Comparison of ENCODE assay signal across 16 cellular contexts in the genomic region with DNA sequence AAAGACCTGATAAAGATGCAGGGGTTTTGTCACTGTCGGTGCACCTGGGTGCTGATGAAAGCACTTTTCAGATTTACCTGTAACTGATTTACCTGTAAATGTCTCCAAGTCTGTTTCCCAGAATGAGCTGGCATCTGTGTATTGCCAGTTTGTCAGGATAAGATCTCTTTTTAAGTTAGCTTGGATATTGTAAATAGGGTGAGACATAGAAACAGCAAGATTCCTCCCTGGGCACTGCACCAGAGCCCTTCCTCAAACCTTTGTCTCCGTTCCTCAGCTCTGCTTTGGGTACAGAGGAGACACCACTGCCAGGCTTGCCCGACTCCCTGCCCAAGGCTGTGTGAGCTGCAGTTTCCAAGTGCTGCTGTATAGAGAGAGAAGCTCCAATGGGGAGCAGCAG.
A peak's percentile ranks its signal among the peaks of the same experiment; 100 is the strongest.
DNase-seq lines count a peak whose midpoint lies in the region; TF ChIP-seq lines count a peak whose summit lies in the region.
"Had no signal": no experiment of that assay in that cellular context is flagged by ENCODE, and none has a peak within 500 bp of the region (broad histone marks: within the 10 kb centered on the region; RNA-seq: fewer than 3 reads in every experiment).

No MANE protein-coding gene starts in this region.

- H2BK5ac ChIP-seq in trophoblast cell (ENCODE audit: low read depth, low read length, poor library complexity): no peak overlapping the region

- H3K9ac ChIP-seq in trophoblast cell (ENCODE audit: low read length): no peak overlapping the region

- peak overlapping the region; percentile 1 for H4K91ac ChIP-seq in trophoblast cell (ENCODE audit: low read depth, low read length)

- no peak for TF ChIP-seq EP300 in esophagus muscularis mucosa (IDR thresholded peaks at IDR 0.05)

- H3K36me3 ChIP-seq in trophoblast cell (ENCODE audit: control insufficient read depth in 1 of 2, insufficient read depth in 2 of 2, low read length in 2 of 2): peaks cover 0 to 1% of the 10 kb centered on the region in 2 experiments
- H3K36me3 ChIP-seq in esophagus muscularis mucosa: peaks cover 10 to 20% (median 15%) of the 10 kb centered on the region in 4 donors
- H3K36me3 ChIP-seq: BE2C had no signal

- no peak overlapping the region for H3K14ac ChIP-seq in trophoblast cell (ENCODE audit: low read length)

- H2AFZ ChIP-seq in trophoblast cell (ENCODE audit: insufficient read depth, low read length, poor library complexity): no peak overlapping the region

- TF ChIP-seq POLR2A in esophagus muscularis mucosa (IDR thresholded peaks at IDR 0.05; ENCODE audit: low read depth): no peak

- DNase-seq in LNCaP clone FGC (ENCODE audit: low read depth): peak; percentile 63
- peak; percentile 49 for DNase-seq in kidney tubule cell (ENCODE audit: low spot score)
- no peak for DNase-seq in trophoblast cell
- no peak for DNase-seq in esophagus muscularis mucosa (ENCODE audit: extremely low spot score)
- DNase-seq in dorsolateral prefrontal cortex: no peak
- DNase-seq in activated naive CD4-positive, alpha-beta T cell (lab: John Stamatoyannopoulos, UW): no peak
- no peak for DNase-seq in anterior cingulate cortex (lab: John Stamatoyannopoulos, UW)
- DNase-seq: ACHN; BE2C; C1 segment of cervical spinal cord; Caco-2; CD4-positive, alpha-beta T cell; GDM1; GOT3; H7; IMR-90 had no signal

- H2AK5ac ChIP-seq in trophoblast cell (ENCODE audit: low read length): peak overlapping the region; percentile 60

- H3K23ac ChIP-seq in trophoblast cell (ENCODE audit: low read length): no peak overlapping the region

- H3K79me1 ChIP-seq in trophoblast cell (ENCODE audit: low read length): no peaks in the 10 kb centered on the region

- intact Hi-C loops in esophagus muscularis mucosa (cut with DNase I): no loop called here
- intact Hi-C loops in dorsolateral prefrontal cortex (cut with DNase I): no loop called here

- H3K4me1 ChIP-seq in trophoblast cell (ENCODE audit: control insufficient read depth in 1 of 2, insufficient read depth in 2 of 2, low read length in 2 of 2) (no peaks in the 10 kb centered on the region), esophagus muscularis mucosa (peaks cover 0 to 7% (median 0%) of the 10 kb centered on the region in 4 donors)
- H3K4me1 ChIP-seq: BE2C, Caco-2 had no signal

- H2BK120ac ChIP-seq in trophoblast cell (ENCODE audit: insufficient read depth, low read length, poor library complexity): no peak overlapping the region

- no peak overlapping the region for H3K18ac ChIP-seq in trophoblast cell (ENCODE audit: low read length)

- TF ChIP-seq CTCF in LNCaP clone FGC (IDR thresholded peaks at IDR 0.05; ENCODE audit: control insufficient read depth, extremely low read depth, insufficient read depth) (no peak), esophagus muscularis mucosa (IDR thresholded peaks at IDR 0.05) (no peak), dorsolateral prefrontal cortex (IDR thresholded peaks at IDR 0.05 in 54 of 56, conservative IDR thresholded peaks at IDR 0.05 in 2 of 56; ENCODE audit: low read depth in 1 of 56, partially characterized antibody in 56 of 56) (no peak)

- H3K79me2 ChIP-seq in trophoblast cell (ENCODE audit: control insufficient read depth, insufficient read depth, low read length, poor library complexity): no peaks in the 10 kb centered on the region

- WGBS in trophoblast cell (ENCODE audit: extremely low coverage, insufficient coverage, insufficient read length): no CpG with 5 or more reads among the region's 3 CpGs
- 98% methylated on average over 3 of the region's 3 CpGs for WGBS in esophagus muscularis mucosa

- no peak overlapping the region for H3K27ac ChIP-seq in trophoblast cell (ENCODE audit: low read depth, low read length)
- no peak overlapping the region for H3K27ac ChIP-seq in esophagus muscularis mucosa (replicated peaks in 1 of 4)
- peak overlapping the region in 1 of 59 donors; percentile 4 for H3K27ac ChIP-seq in dorsolateral prefrontal cortex

- H3K4ac ChIP-seq in trophoblast cell (ENCODE audit: low read depth, low read length): no peak overlapping the region

- H3K9me3 ChIP-seq in trophoblast cell (ENCODE audit: insufficient read depth, low read depth, low read length) (no peaks in the 10 kb centered on the region), esophagus muscularis mucosa (no peaks in the 10 kb centered on the region)
- H3K9me3 ChIP-seq: BE2C, Caco-2 had no signal

- H3K27me3 ChIP-seq in trophoblast cell (ENCODE audit: insufficient read depth, low read length): no peaks in the 10 kb centered on the region
- no peaks in the 10 kb centered on the region for H3K27me3 ChIP-seq in esophagus muscularis mucosa
- no peaks in the 10 kb centered on the region for H3K27me3 ChIP-seq in dorsolateral prefrontal cortex
- H3K27me3 ChIP-seq: BE2C had no signal

- no peak overlapping the region for H3K4me2 ChIP-seq in trophoblast cell (ENCODE audit: low read length)

- H4K8ac ChIP-seq in trophoblast cell (ENCODE audit: low read depth, low read length): no peak overlapping the region

- peak overlapping the region; percentile 18 for H2BK12ac ChIP-seq in trophoblast cell (ENCODE audit: low read length)

- no peak overlapping the region for H4K12ac ChIP-seq in trophoblast cell (ENCODE audit: low read depth, low read length)

- H3K4me3 ChIP-seq in LNCaP clone FGC (ENCODE audit: low read depth, low read length): no peak overlapping the region
- no peak overlapping the region for H3K4me3 ChIP-seq in trophoblast cell (ENCODE audit: low read depth, low read length)
- H3K4me3 ChIP-seq in esophagus muscularis mucosa: no peak overlapping the region
- no peak overlapping the region for H3K4me3 ChIP-seq in dorsolateral prefrontal cortex

Comparison
In these comparisons a context has a peak if more than half of its experiments do, and no peak if none do; other contexts are left out.
1. DNase-seq: peak in LNCaP clone FGC (single experiment) and kidney tubule cell (single experiment); none in trophoblast cell (0 of 2), esophagus muscularis mucosa (single experiment), dorsolateral prefrontal cortex (0 of 10), activated naive CD4-positive, alpha-beta T cell (0 of 4) and anterior cingulate cortex (0 of 58).